Comparison of ENCODE assay signal across 10 cellular contexts in genomic region chr10:114492351-114493037, GRCh38.
DNase-seq lines count a peak whose midpoint lies in the region; ATAC-seq, FAIRE-seq and TF ChIP-seq lines count a peak whose summit lies in the region.
"Had no signal": no experiment of that assay in that cellular context is flagged by ENCODE, and none has a peak within 500 bp of the region (broad histone marks: within the 10 kb centered on the region; RNA-seq: fewer than 3 reads in every experiment).

No MANE protein-coding gene starts in this region.

- H3K27ac ChIP-seq in CD4-positive, alpha-beta memory T cell (ENCODE audit: low read depth, low read length) = no peak overlapping the region
- peak overlapping the region; percentile 44 to 62 for H3K27ac ChIP-seq in right atrium auricular region
- H3K27ac ChIP-seq: pancreas had no signal

- peaks cover 16% of the 10 kb centered on the region for H3K36me3 ChIP-seq in CD4-positive, alpha-beta memory T cell (ENCODE audit: insufficient read depth, low read length)
- peaks cover 52% of the 10 kb centered on the region for H3K36me3 ChIP-seq in right atrium auricular region
- H3K36me3 ChIP-seq: pancreas had no signal

- no peak overlapping the region for H3K4me3 ChIP-seq in CD4-positive, alpha-beta memory T cell (ENCODE audit: low read length in 2 of 2)
- no peak overlapping the region for H3K4me3 ChIP-seq in right atrium auricular region
- H3K4me3 ChIP-seq: pancreas had no signal

- peaks cover 40 to 62% (median 54%) of the 10 kb centered on the region in 4 donors for H3K4me1 Mint-ChIP-seq in CD4-positive, alpha-beta memory T cell
- peaks cover 51% of the 10 kb centered on the region for H3K4me1 Mint-ChIP-seq in T-helper 1 cell treated with Interleukin-12 subunit alpha and Interleukin-12 subunit beta and Interleukin-4 antibody, amounts not matched to agents 30 μg/mL and 1 μg/mL, for 36 hours (ENCODE audit: low read depth)

- no peak for TF ChIP-seq CTCF in right atrium auricular region (IDR thresholded peaks at IDR 0.05)

- H3K4me3 Mint-ChIP-seq in CD4-positive, alpha-beta memory T cell = peak overlapping the region in 7 of 8 donors; percentile 10 to 68 (median 59)
- H3K4me3 Mint-ChIP-seq in T-helper 1 cell treated with Interleukin-12 subunit alpha and Interleukin-12 subunit beta and Interleukin-4 antibody, amounts not matched to agents 30 μg/mL and 1 μg/mL, for 36 hours = peak overlapping the region; percentile 49

- CTCF ChIA-PET in CD4-positive, alpha-beta memory T cell (lab: Charles Lee; ENCODE audit: partially characterized antibody) = interaction anchor here (1.3 to 3.5 kb wide), 4 partner anchors 9 to 56 kb away, joined by 3 to 15 read pairs (median 10); no protein-coding TSS in a partner anchor

- H3K27me3 Mint-ChIP-seq in CD4-positive, alpha-beta memory T cell = no peaks in the 10 kb centered on the region
- H3K27me3 Mint-ChIP-seq in T-helper 1 cell treated with Interleukin-12 subunit alpha and Interleukin-12 subunit beta and Interleukin-4 antibody, amounts not matched to agents 30 μg/mL and 1 μg/mL, for 36 hours (ENCODE audit: low read depth) = no peaks in the 10 kb centered on the region

- peak overlapping the region; percentile 15 to 84 (median 80) for H3K27ac Mint-ChIP-seq in CD4-positive, alpha-beta memory T cell
- peak overlapping the region; percentile 61 for H3K27ac Mint-ChIP-seq in T-helper 1 cell treated with Interleukin-12 subunit alpha and Interleukin-12 subunit beta and Interleukin-4 antibody, amounts not matched to agents 30 μg/mL and 1 μg/mL, for 36 hours

- H3K9me3 ChIP-seq in CD4-positive, alpha-beta memory T cell (ENCODE audit: control insufficient read depth in 1 of 2, low read length in 2 of 2) = no peaks in the 10 kb centered on the region
- H3K9me3 ChIP-seq in right atrium auricular region = no peaks in the 10 kb centered on the region
- H3K9me3 ChIP-seq: pancreas had no signal

- POLR2A ChIA-PET in CD4-positive, alpha-beta memory T cell (lab: Charles Lee; ENCODE audit: partially characterized antibody) = interaction anchor here (2.1 to 2.7 kb wide), 2 partner anchors 33 to 51 kb away, joined by 13 to 25 read pairs; no protein-coding TSS in a partner anchor

- no peaks in the 10 kb centered on the region for H3K27me3 ChIP-seq in CD4-positive, alpha-beta memory T cell (ENCODE audit: insufficient read depth, low read length)
- H3K27me3 ChIP-seq in right atrium auricular region = no peaks in the 10 kb centered on the region
- H3K27me3 ChIP-seq: pancreas had no signal

- peak; percentile 20 to 54 (median 39) for DNase-seq in CD4-positive, alpha-beta memory T cell
- DNase-seq in GM19239 (ENCODE audit: insufficient read length, low spot score) (no peak), right atrium auricular region (ENCODE audit: low spot score) (no peak), NOMO-1 treated with dmso at 0.1 percent for 144 hours (lab: John Stamatoyannopoulos, UW; ENCODE audit: unreplicated experiment) (no peak), NCI-H510A (lab: John Stamatoyannopoulos, UW) (no peak), DMS153 (lab: John Stamatoyannopoulos, UW) (no peak)
- DNase-seq: pancreas, RPMI8226 had no signal

- H3K36me3 Mint-ChIP-seq in CD4-positive, alpha-beta memory T cell = peaks cover 32 to 63% of the 10 kb centered on the region in 2 donors
- H3K36me3 Mint-ChIP-seq in T-helper 1 cell treated with Interleukin-12 subunit alpha and Interleukin-12 subunit beta and Interleukin-4 antibody, amounts not matched to agents 30 μg/mL and 1 μg/mL, for 36 hours (ENCODE audit: low read depth) = peaks cover 30% of the 10 kb centered on the region

- H3K9me3 Mint-ChIP-seq in CD4-positive, alpha-beta memory T cell = peaks cover 0 to 2% (median 0%) of the 10 kb centered on the region in 8 donors
- H3K9me3 Mint-ChIP-seq in T-helper 1 cell treated with Interleukin-12 subunit alpha and Interleukin-12 subunit beta and Interleukin-4 antibody, amounts not matched to agents 30 μg/mL and 1 μg/mL, for 36 hours = no peaks in the 10 kb centered on the region

- intact Hi-C loops in CD4-positive, alpha-beta memory T cell (cut with micrococcal nuclease) = loop anchor here (2.0 kb wide), 2 partner anchors 14 to 48 kb away; no protein-coding TSS in a partner anchor

- H3K4me1 ChIP-seq in CD4-positive, alpha-beta memory T cell (ENCODE audit: insufficient read depth, low read length) = peaks cover 53% of the 10 kb centered on the region
- peaks cover 0 to 45% of the 10 kb centered on the region in 2 donors for H3K4me1 ChIP-seq in right atrium auricular region
- H3K4me1 ChIP-seq: pancreas had no signal

- no peak for ATAC-seq in HG03460 (IDR thresholded peaks at IDR 0.05; ENCODE audit: unreplicated experiment)

- FAIRE-seq in GM19239 (lab: Jason Lieb, UNC) = peak; percentile 70
- FAIRE-seq: pancreas had no signal

Comparison
In these comparisons a context has a peak if more than half of its experiments do, and no peak if none do; other contexts are left out.
1. DNase-seq: peak in CD4-positive, alpha-beta memory T cell (5 of 5); none in GM19239 (single experiment), right atrium auricular region (single experiment), NOMO-1 treated with dmso at 0.1 percent for 144 hours (single experiment), NCI-H510A (single experiment) and DMS153 (single experiment).